Comparison of ENCODE assay signal across 8 cellular contexts in the genomic region with DNA sequence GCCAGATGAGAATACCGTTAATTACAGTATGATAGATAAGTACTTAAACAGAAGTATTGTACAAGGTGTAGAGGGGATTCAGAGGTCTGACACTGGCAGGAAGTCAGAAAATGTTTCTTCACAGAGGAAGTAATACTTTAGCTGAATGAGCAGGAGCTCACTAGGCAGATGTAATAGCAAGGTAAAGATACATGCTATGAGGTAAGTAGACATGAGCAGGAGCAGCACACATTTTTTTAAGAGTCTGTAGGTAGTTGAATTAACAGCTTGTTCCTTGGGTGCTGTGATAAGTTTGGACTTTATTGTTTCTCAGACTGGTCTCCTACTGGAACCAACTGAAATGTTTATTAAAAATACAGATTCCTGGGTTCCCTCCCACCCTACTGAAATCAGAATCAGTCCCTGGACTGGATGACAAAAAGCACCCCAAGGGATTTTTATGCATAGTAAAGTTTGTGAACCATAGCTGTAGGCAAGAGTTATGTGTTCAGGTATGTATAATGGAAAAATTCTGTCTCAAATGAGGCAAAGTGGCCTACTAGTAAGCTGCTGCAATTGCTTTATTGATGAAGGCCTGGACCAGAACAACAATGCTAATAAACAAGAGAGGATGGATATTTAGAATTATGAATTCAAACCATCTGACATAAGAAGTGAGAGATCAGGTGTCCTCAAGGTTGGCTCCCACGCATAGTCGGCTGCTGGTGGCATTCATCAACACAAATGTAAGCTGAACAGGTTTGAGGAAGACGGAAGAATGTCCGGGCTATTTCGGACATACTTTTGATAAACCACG. TPM values are rescaled to one million over a fixed set of nuclear protein-coding genes. Genes with fewer than 3 reads are reported as not detected.
DNase-seq lines count a peak whose midpoint lies in the region; ATAC-seq and TF ChIP-seq lines count a peak whose summit lies in the region.

No MANE protein-coding gene starts in this region.

- H3K4me1 Mint-ChIP-seq in activated naive CD4-positive, alpha-beta T cell treated with anti-CD3 and anti-CD28 coated beads, Interleukin-2, amount 50 U/mL, for 24 hours = peaks cover 60% of the 10 kb centered on the region
- peaks cover 66 to 73% of the 10 kb centered on the region in 2 donors for H3K4me1 Mint-ChIP-seq in immature natural killer cell

- H3K27me3 ChIP-seq in BJ (ENCODE audit: control insufficient read depth, insufficient read depth, low read length) (no peaks in the 10 kb centered on the region), HUES48 (ENCODE audit: control insufficient read depth, insufficient read depth, low read length) (no peaks in the 10 kb centered on the region)

- no peak overlapping the region for H3K9ac ChIP-seq in HUES48 (ENCODE audit: low read depth, low read length)

- peak overlapping the region; percentile 99 for H3K27ac Mint-ChIP-seq in activated naive CD4-positive, alpha-beta T cell treated with anti-CD3 and anti-CD28 coated beads, Interleukin-2, amount 50 U/mL, for 24 hours
- peak overlapping the region; percentile 98 to 100 (median 100) for H3K27ac Mint-ChIP-seq in immature natural killer cell

- no peaks in the 10 kb centered on the region for H3K27me3 Mint-ChIP-seq in activated naive CD4-positive, alpha-beta T cell treated with anti-CD3 and anti-CD28 coated beads, Interleukin-2, amount 50 U/mL, for 24 hours
- peaks cover 5 to 18% (median 7%) of the 10 kb centered on the region in 3 donors for H3K27me3 Mint-ChIP-seq in immature natural killer cell (ENCODE audit: low read depth in 3 of 3)

- H3K27ac ChIP-seq in HUES48 (ENCODE audit: low read depth, low read length) = peak overlapping the region; percentile 90

- no peaks in the 10 kb centered on the region for H3K9me3 Mint-ChIP-seq in activated naive CD4-positive, alpha-beta T cell treated with anti-CD3 and anti-CD28 coated beads, Interleukin-2, amount 50 U/mL, for 24 hours
- no peaks in the 10 kb centered on the region for H3K9me3 Mint-ChIP-seq in immature natural killer cell

- H3K4me1 ChIP-seq in HUES48 (ENCODE audit: control insufficient read depth, insufficient read depth, low read length) = 0 out of 2 replicates have a peak, but pooled peaks cover 5% of the 10 kb centered on the region

- H3K4me3 ChIP-seq in BJ (ENCODE audit: low read depth, low read length) (peak overlapping the region; percentile 51), HUES48 (ENCODE audit: low read depth, low read length) (peak overlapping the region; percentile 89)

- no peak for ATAC-seq in stimulated activated naive CD8-positive, alpha-beta T cell treated with anti-CD3 and anti-CD28 coated beads, Interleukin-15, Interleukin-2, amounts not matched to agents 100 U/mL and 50 U/mL, for 24 hours
- no peak for ATAC-seq in GM19023 (IDR thresholded peaks at IDR 0.05; ENCODE audit: unreplicated experiment)
- no peak for ATAC-seq in GM19455 (IDR thresholded peaks at IDR 0.05; ENCODE audit: unreplicated experiment)

- TF ChIP-seq CTCF in BJ (IDR thresholded peaks at IDR 0.05; ENCODE audit: insufficient read depth, low read depth, low read length) = no peak

- H3K36me3 ChIP-seq in BJ (ENCODE audit: control insufficient read depth, insufficient read depth, low read length) = no peaks in the 10 kb centered on the region; the same call in 1 of the 2 replicates
- H3K36me3 ChIP-seq in HUES48 (ENCODE audit: control insufficient read depth, insufficient read depth, low read length) = peaks cover 37% of the 10 kb centered on the region

- peak overlapping the region; percentile 94 for H3K4me3 Mint-ChIP-seq in activated naive CD4-positive, alpha-beta T cell treated with anti-CD3 and anti-CD28 coated beads, Interleukin-2, amount 50 U/mL, for 24 hours
- peak overlapping the region; percentile 91 to 100 (median 99) for H3K4me3 Mint-ChIP-seq in immature natural killer cell

- POLR2A ChIA-PET in BJ (lab: Charles Lee) = interaction anchor here (0.8 kb wide), 1 partner anchor 18 kb away, joined by 3 read pairs; no protein-coding TSS in a partner anchor

- H3K9me3 ChIP-seq in HUES48 (ENCODE audit: control insufficient read depth, insufficient read depth, low read length) = no peaks in the 10 kb centered on the region

- H3K36me3 Mint-ChIP-seq in activated naive CD4-positive, alpha-beta T cell treated with anti-CD3 and anti-CD28 coated beads, Interleukin-2, amount 50 U/mL, for 24 hours = peaks cover 20% of the 10 kb centered on the region
- H3K36me3 Mint-ChIP-seq in immature natural killer cell = peaks cover 11 to 40% (median 16%) of the 10 kb centered on the region in 3 donors

- no peak for DNase-seq in BJ (ENCODE audit: low read depth)
- peak; percentile 22 to 34 (median 28) for DNase-seq in immature natural killer cell
- peak; percentile 23 for DNase-seq in stimulated activated naive CD8-positive, alpha-beta T cell treated with anti-CD3 and anti-CD28 coated beads, Interleukin-15, Interleukin-2, amounts not matched to agents 100 U/mL and 50 U/mL, for 24 hours
- DNase-seq in HK-2 (ENCODE audit: unreplicated experiment) = no peak

- CTCF ChIA-PET in BJ (lab: Yijun Ruan, JAX) = interaction anchor here (0.5 to 3.8 kb wide), 11 partner anchors 14 to 379 kb away, joined by 3 to 20 read pairs (median 3); a partner anchor contains a TSS

RNA-seq across cellular contexts. Expression of a gene that starts 0.9 kb away (rescaled TPM):
- polyA plus RNA-seq in BJ (2011; rRNA removed) (9.5 and 13.2 TPM in 2 replicates), immature natural killer cell (10 to 100 TPM in 2 of 3 donors, 1 to 10 TPM in 1; 9.7 to 21.6 (median 18.6) TPM)
- 9.7 and 11.4 TPM in 2 replicates for polyA minus RNA-seq in BJ (2011; rRNA and poly(A)+ RNA removed)

RNA-seq across cellular contexts. Expression of a gene that starts 1.4 kb away (rescaled TPM):
- 3.4 and 4.5 TPM in 2 replicates for polyA plus RNA-seq in BJ (2011; rRNA removed)
- 3.2 and 4.8 TPM in 2 replicates for polyA minus RNA-seq in BJ (2011; rRNA and poly(A)+ RNA removed)
- polyA plus RNA-seq in immature natural killer cell = 1 to 10 TPM; 2.0 to 8.4 (median 6.6) TPM

RNA-seq across cellular contexts. Expression of a gene that starts 16.3 kb away (rescaled TPM):
- polyA plus RNA-seq in BJ (2011; rRNA removed) = 0.02 and 0.06 TPM in 2 replicates
- polyA minus RNA-seq in BJ (2011; rRNA and poly(A)+ RNA removed) = 0.05 TPM in 2 replicates
- polyA plus RNA-seq in immature natural killer cell = under 1 TPM in 1 of 3 donors, not detected in 2; 0.11 TPM

RNA-seq across cellular contexts. Expression of a gene that starts 25.4 kb away (rescaled TPM):
- 27.6 and 29.7 TPM in 2 replicates for polyA plus RNA-seq in BJ (2011; rRNA removed)
- polyA minus RNA-seq in BJ (2011; rRNA and poly(A)+ RNA removed) = 62.4 and 95.6 TPM in 2 replicates
- 10 to 100 TPM in 2 of 3 donors, 1 to 10 TPM in 1; 4.3 to 27.5 (median 12.7) TPM for polyA plus RNA-seq in immature natural killer cell

RNA-seq across cellular contexts. Expression of a gene that starts 32.2 kb away (rescaled TPM):
- polyA plus RNA-seq in BJ (2011; rRNA removed) (0.02 and 0.06 TPM in 2 replicates), immature natural killer cell (100 to 1,000 TPM in 1 of 3 donors, 10 to 100 TPM in 2; 80.9 to 109 (median 83.6) TPM)
- not detected in 2 replicates for polyA minus RNA-seq in BJ (2011; rRNA and poly(A)+ RNA removed)

Comparison
In these comparisons a context has a peak if more than half of its experiments do, and no peak if none do; other contexts are left out.
1. DNase-seq: peak in immature natural killer cell (3 of 3) and stimulated activated naive CD8-positive, alpha-beta T cell treated with anti-CD3 and anti-CD28 coated beads, Interleukin-15, Interleukin-2, amounts not matched to agents 100 U/mL and 50 U/mL, for 24 hours (single experiment); none in BJ (single experiment) and HK-2 (single experiment).